Comparison of ENCODE assay signal across 18 cellular contexts in the genomic region with DNA sequence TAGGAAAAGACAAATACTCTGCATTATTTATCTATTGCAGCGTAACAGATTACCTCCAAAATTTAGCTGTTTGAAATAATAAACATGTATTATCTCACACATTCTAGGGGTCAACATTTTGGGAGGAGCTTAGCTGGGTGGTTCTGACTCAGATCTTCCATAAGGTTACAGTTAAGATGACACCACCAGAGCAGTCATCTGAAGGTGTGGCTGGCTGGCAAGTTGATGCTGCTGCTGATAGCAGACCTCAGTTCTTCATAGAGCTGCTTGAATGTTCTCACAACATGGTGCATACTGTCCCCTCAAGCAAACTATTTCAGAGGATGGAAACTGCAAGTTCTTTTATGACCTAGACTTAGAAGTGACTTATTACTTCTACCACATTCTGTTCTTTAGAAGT.
"Had no signal": no experiment of that assay in that cellular context is flagged by ENCODE, and none has a peak within 500 bp of the region (broad histone marks: within the 10 kb centered on the region; RNA-seq: fewer than 3 reads in every experiment).

No MANE protein-coding gene starts in this region.

- H3K27me3 ChIP-seq: pancreas, right atrium auricular region, vagina had no signal

- H3K4me1 ChIP-seq: pancreas, psoas muscle, right atrium auricular region, vagina had no signal

- DNase-seq: activated gamma-delta T cell treated with Interleukin-2 at 50 U/mL for 16 hours; dorsolateral prefrontal cortex; heart left ventricle; left colon; pancreas; psoas muscle; stimulated activated CD4-positive, alpha-beta T cell treated with anti-CD3 and anti-CD28 coated beads, Interleukin-1b, Interleukin-23, amount 100 ng/mL, for 48 hours; T-helper 1 cell; T-helper 9 cell; trophoblast cell had no signal

- H3K27ac ChIP-seq: dorsolateral prefrontal cortex, epithelial cell of prostate, heart left ventricle, neutrophil, pancreas, psoas muscle, right atrium auricular region, vagina had no signal

- H3K4me1 Mint-ChIP-seq: central memory CD8-positive, alpha-beta T cell had no signal

- H3K4me3 ChIP-seq: dorsolateral prefrontal cortex, heart left ventricle, pancreas, psoas muscle, right atrium auricular region, vagina had no signal

- H3K27ac Mint-ChIP-seq: activated naive CD4-positive, alpha-beta T cell treated with anti-CD3 and anti-CD28 coated beads, Interleukin-2, amount 50 U/mL, for 72 hours; memory B cell; nephron had no signal

- H3K36me3 ChIP-seq: heart left ventricle, neutrophil, pancreas, right atrium auricular region, vagina had no signal

- H3K9me3 Mint-ChIP-seq: activated naive CD4-positive, alpha-beta T cell treated with anti-CD3 and anti-CD28 coated beads, Interleukin-2, amount 50 U/mL, for 72 hours; central memory CD8-positive, alpha-beta T cell; memory B cell had no signal

- H3K36me3 Mint-ChIP-seq: activated naive CD4-positive, alpha-beta T cell treated with anti-CD3 and anti-CD28 coated beads, Interleukin-2, amount 50 U/mL, for 72 hours; memory B cell had no signal

- H3K9me3 ChIP-seq: heart left ventricle, neutrophil, pancreas, psoas muscle, right atrium auricular region, vagina had no signal

- ATAC-seq: heart left ventricle, left colon, pancreas, psoas muscle had no signal

- H3K4me3 Mint-ChIP-seq: central memory CD8-positive, alpha-beta T cell; memory B cell; nephron had no signal
